In the genomic region with DNA sequence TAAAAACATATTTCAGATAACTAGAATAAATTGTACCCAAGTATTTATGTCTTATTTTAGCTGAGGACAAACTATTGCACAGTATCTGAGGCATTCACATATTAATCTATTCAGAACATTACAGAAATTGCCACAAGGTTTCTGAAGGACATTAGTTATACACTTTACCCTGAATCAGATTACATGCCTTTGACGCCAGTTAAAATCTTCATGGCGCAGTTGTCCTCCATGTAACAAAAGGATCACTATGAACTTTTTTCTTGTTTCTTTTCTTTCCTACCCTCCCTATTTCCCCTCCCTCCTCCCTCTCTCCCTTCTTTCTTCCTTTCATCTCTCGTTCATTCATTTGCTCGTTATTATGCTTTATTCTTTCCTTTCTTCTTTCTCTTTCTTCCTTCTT, we compare ENCODE assay signal across 34 cellular contexts.
"Had no signal": no experiment of that assay in that cellular context is flagged by ENCODE, and none has a peak within 500 bp of the region (broad histone marks: within the 10 kb centered on the region; RNA-seq: fewer than 3 reads in every experiment).

No MANE protein-coding gene starts in this region.

- DNase-seq: activated effector memory CD4-positive, alpha-beta T cell treated with anti-CD3 and anti-CD28 coated beads, Interleukin-2, amount 50 U/mL, for 16 hours; activated effector memory CD4-positive, alpha-beta T cell treated with Interleukin-2 at 50 U/mL for 16 hours; activated gamma-delta T cell; activated gamma-delta T cell treated with Interleukin-2 at 50 U/mL for 16 hours; activated naive CD4-positive, alpha-beta T cell; activated naive CD4-positive, alpha-beta T cell treated with anti-CD3 and anti-CD28 coated beads for 36 hours; activated naive CD4-positive, alpha-beta T cell treated with anti-CD3 and anti-CD28 coated beads, Interleukin-2, amount 10 ng/mL, durations not matched to agents 7 days and 5 days; activated naive CD4-positive, alpha-beta T cell treated with anti-CD3 and anti-CD28 coated beads, Interleukin-2, amount 50 U/mL, for 16 hours; activated naive CD4-positive, alpha-beta T cell treated with Interleukin-2 at 50 U/mL for 16 hours; activated naive CD8-positive, alpha-beta T cell treated with anti-CD3 and anti-CD28 coated beads for 36 hours; activated naive CD8-positive, alpha-beta T cell treated with anti-CD3 and anti-CD28 coated beads, Interleukin-2, amount 10 ng/mL, durations not matched to agents 7 days and 5 days; activated naive CD8-positive, alpha-beta T cell treated with anti-CD3 and anti-CD28 coated beads, Interleukin-2, amount 50 U/mL, for 24 hours; activated T-cell treated with anti-CD3 and anti-CD28 coated beads, Interleukin-2, amount 50 U/mL, for 1 hour; activated T-cell treated with anti-CD3 and anti-CD28 coated beads, Interleukin-2, amount 50 U/mL, for 24 hours; activated T-cell treated with anti-CD3 and anti-CD28 coated beads, Interleukin-2, amount 50 U/mL, for 4 hours; activated T-cell treated with anti-CD3 and anti-CD28 coated beads, Interleukin-2, amount 50 U/mL, for 48 hours; activated T-cell treated with anti-CD3 and anti-CD28 coated beads, Interleukin-2, amount 50 U/mL, for 72 hours; adrenal gland; amniotic stem cell; amygdala; anterior cingulate cortex; aorta; body of pancreas; brain microvascular endothelial cell; caudate nucleus; central memory CD4-positive, alpha-beta T cell; cerebellar nuclear complex had no signal

- ATAC-seq: activated naive CD4-positive, alpha-beta T cell treated with anti-CD3 and anti-CD28 coated beads, Interleukin-2, amount 50 U/mL, for 72 hours; activated naive CD8-positive, alpha-beta T cell treated with anti-CD3 and anti-CD28 coated beads, Interleukin-2, amount 50 U/mL, for 24 hours; activated T-cell treated with anti-CD3 and anti-CD28 coated beads, Interleukin-2, amount 50 U/mL, for 4 hours; activated T-cell treated with anti-CD3 and anti-CD28 coated beads, Interleukin-2, amount 50 U/mL, for 72 hours; activated T-helper 17 cell treated with anti-CD3 and anti-CD28 coated beads, Interleukin-2, amount 50 U/mL, for 72 hours; body of pancreas had no signal

- H3K36me3 ChIP-seq: adrenal gland, ascending aorta, brain microvascular endothelial cell, breast epithelium, cardiac muscle cell had no signal

- H3K9me3 ChIP-seq: adrenal gland, ascending aorta, body of pancreas, breast epithelium had no signal

- FAIRE-seq: astrocyte, bronchial epithelial cell had no signal

- H3K27ac ChIP-seq: adrenal gland, ascending aorta, body of pancreas, brain microvascular endothelial cell, breast epithelium, cardiac muscle cell had no signal

- H3K4me3 ChIP-seq: adrenal gland, ascending aorta, body of pancreas, breast epithelium, cardiac muscle cell had no signal

- H3K27me3 ChIP-seq: adrenal gland, ascending aorta, body of pancreas, brain microvascular endothelial cell, breast epithelium, cardiac muscle cell had no signal

- H3K4me1 ChIP-seq: adrenal gland, ascending aorta, breast epithelium had no signal
